ENCODE assay signal across 17 cellular contexts in the genomic region with DNA sequence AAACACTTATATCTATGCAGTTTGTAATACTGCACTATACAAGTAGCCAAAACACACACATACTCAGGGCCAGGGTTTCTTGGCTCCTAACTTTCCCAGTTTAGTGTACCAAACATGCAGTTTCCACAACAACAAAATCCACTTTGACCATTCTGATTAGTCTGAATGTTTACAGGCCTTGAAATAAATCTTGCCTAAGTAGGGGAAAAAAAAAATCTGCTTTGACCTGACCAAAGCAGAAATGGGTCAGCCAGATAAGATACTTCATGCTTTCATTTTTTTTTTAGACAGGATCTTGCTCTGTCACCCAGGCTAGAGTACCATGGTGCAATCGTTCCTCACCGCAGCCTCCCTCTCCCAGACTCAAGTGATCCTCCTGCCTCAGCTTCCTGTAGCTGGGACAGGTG. TPM values are rescaled to one million over a fixed set of nuclear protein-coding genes. Genes with fewer than 3 reads are reported as not detected.
A peak's percentile ranks its signal among the peaks of the same experiment; 100 is the strongest.
DNase-seq lines count a peak whose midpoint lies in the region; ATAC-seq and TF ChIP-seq lines count a peak whose summit lies in the region.
"Had no signal": no experiment of that assay in that cellular context is flagged by ENCODE, and none has a peak within 500 bp of the region (broad histone marks: within the 10 kb centered on the region; RNA-seq: fewer than 3 reads in every experiment).

No MANE protein-coding gene starts in this region.

- H3K36me3 Mint-ChIP-seq in CD14-positive monocyte, result peaks cover 22 to 58% of the 10 kb centered on the region in 2 donors
- H3K36me3 Mint-ChIP-seq in naive thymus-derived CD4-positive, alpha-beta T cell, result peaks cover 4 to 24% (median 11%) of the 10 kb centered on the region in 5 donors

- TF ChIP-seq CTCF in CD14-positive monocyte (IDR thresholded peaks at IDR 0.05), result no peak
- no peak for TF ChIP-seq CTCF in fibroblast of villous mesenchyme (IDR thresholded peaks at IDR 0.05; ENCODE audit: insufficient read depth, low read depth, low read length)

- CTCF ChIA-PET in naive thymus-derived CD4-positive, alpha-beta T cell (lab: Charles Lee), result no interaction called here

- peak overlapping the region; percentile 10 to 85 (median 57) for H3K27ac Mint-ChIP-seq in CD14-positive monocyte
- H3K27ac Mint-ChIP-seq in naive thymus-derived CD4-positive, alpha-beta T cell, result peak overlapping the region in 6 of 9 donors; percentile 6 to 96 (median 48)
- H3K27ac Mint-ChIP-seq: memory B cell, T-cell had no signal

- no peak overlapping the region for H3K27ac ChIP-seq in naive thymus-derived CD4-positive, alpha-beta T cell (ENCODE audit: low read depth, low read length)
- H3K27ac ChIP-seq: colonic mucosa, gastrocnemius medialis had no signal

- H3K27me3 Mint-ChIP-seq in CD14-positive monocyte (ENCODE audit: low read depth in 3 of 3), result no peaks in the 10 kb centered on the region
- no peaks in the 10 kb centered on the region for H3K27me3 Mint-ChIP-seq in naive thymus-derived CD4-positive, alpha-beta T cell
- H3K27me3 Mint-ChIP-seq: memory B cell; stimulated activated naive CD8-positive, alpha-beta T cell treated with anti-CD3 and anti-CD28 coated beads, Interleukin-15, amount 100 ng/mL, for 72 hours; T-cell had no signal

- no peak for ATAC-seq in naive thymus-derived CD4-positive, alpha-beta T cell
- ATAC-seq in GM18907 (IDR thresholded peaks at IDR 0.05; ENCODE audit: unreplicated experiment), result no peak
- ATAC-seq: gastrocnemius medialis; stimulated activated naive CD8-positive, alpha-beta T cell treated with anti-CD3 and anti-CD28 coated beads, Interleukin-15, amount 100 ng/mL, for 72 hours; T-cell had no signal

- H3K4me3 Mint-ChIP-seq in CD14-positive monocyte, result no peak overlapping the region
- no peak overlapping the region for H3K4me3 Mint-ChIP-seq in naive thymus-derived CD4-positive, alpha-beta T cell
- H3K4me3 Mint-ChIP-seq: memory B cell; stimulated activated naive CD8-positive, alpha-beta T cell treated with anti-CD3 and anti-CD28 coated beads, Interleukin-15, amount 100 ng/mL, for 72 hours; T-cell had no signal

- H3K4me1 Mint-ChIP-seq in CD14-positive monocyte, result peaks cover 39% of the 10 kb centered on the region
- peaks cover 33 to 71% (median 50%) of the 10 kb centered on the region in 7 donors for H3K4me1 Mint-ChIP-seq in naive thymus-derived CD4-positive, alpha-beta T cell

- peaks cover 0 to 2% (median 0%) of the 10 kb centered on the region in 7 donors for H3K9me3 Mint-ChIP-seq in CD14-positive monocyte
- no peaks in the 10 kb centered on the region for H3K9me3 Mint-ChIP-seq in naive thymus-derived CD4-positive, alpha-beta T cell
- H3K9me3 Mint-ChIP-seq: memory B cell; stimulated activated naive CD8-positive, alpha-beta T cell treated with anti-CD3 and anti-CD28 coated beads, Interleukin-15, amount 100 ng/mL, for 72 hours; T-cell had no signal

- H3K9me3 ChIP-seq in naive thymus-derived CD4-positive, alpha-beta T cell (ENCODE audit: control insufficient read depth in 2 of 3, low read length in 3 of 3), result no peaks in the 10 kb centered on the region
- H3K9me3 ChIP-seq: ascending aorta, colonic mucosa, gastrocnemius medialis, HAP-1 had no signal

- peaks cover 0 to 35% (median 0%) of the 10 kb centered on the region in 3 experiments for H3K36me3 ChIP-seq in naive thymus-derived CD4-positive, alpha-beta T cell (ENCODE audit: control insufficient read depth in 2 of 3, insufficient read depth in 3 of 3, low read length in 3 of 3)
- H3K36me3 ChIP-seq: colonic mucosa had no signal

- H3K4me1 ChIP-seq in naive thymus-derived CD4-positive, alpha-beta T cell (ENCODE audit: control insufficient read depth in 2 of 2, insufficient read depth in 2 of 2, low read length in 2 of 2), result no peaks in the 10 kb centered on the region
- H3K4me1 ChIP-seq: colonic mucosa, gastrocnemius medialis, HAP-1 had no signal

- DNase-seq in CD14-positive monocyte (ENCODE audit: low spot score), result no peak
- peak; percentile 69 for DNase-seq in NCI-H2029 (lab: John Stamatoyannopoulos, UW)
- DNase-seq in fibroblast of villous mesenchyme (ENCODE audit: low read depth), result peak; percentile 52
- no peak for DNase-seq in naive thymus-derived CD4-positive, alpha-beta T cell
- no peak for DNase-seq in NCI-H146 (lab: John Stamatoyannopoulos, UW)
- no peak for DNase-seq in glomerular visceral epithelial cell (ENCODE audit: extremely low spot score)
- DNase-seq in H4 (ENCODE audit: low spot score), result no peak
- DNase-seq: colonic mucosa; gastrocnemius medialis; NCI-H1436 treated with DMSO at 0.1 percent for 48 hours; NCI-H345; stimulated activated naive CD8-positive, alpha-beta T cell treated with anti-CD3 and anti-CD28 coated beads, Interleukin-15, amount 100 ng/mL, for 72 hours; T-cell had no signal

- intact Hi-C loops in CD14-positive monocyte (cut with micrococcal nuclease), result no loop called here
- intact Hi-C loops in naive thymus-derived CD4-positive, alpha-beta T cell (cut with micrococcal nuclease), result no loop called here

- H3K4me3 ChIP-seq in fibroblast of villous mesenchyme (ENCODE audit: low read depth, low read length), result no peak overlapping the region
- no peak overlapping the region for H3K4me3 ChIP-seq in naive thymus-derived CD4-positive, alpha-beta T cell (ENCODE audit: low read length)
- H3K4me3 ChIP-seq: ascending aorta, colonic mucosa, gastrocnemius medialis, HAP-1 had no signal

- no peaks in the 10 kb centered on the region for H3K27me3 ChIP-seq in naive thymus-derived CD4-positive, alpha-beta T cell (ENCODE audit: control insufficient read depth in 2 of 2, insufficient read depth in 2 of 2, low read length in 2 of 2)
- H3K27me3 ChIP-seq: ascending aorta, colonic mucosa, gastrocnemius medialis had no signal

- POLR2A ChIA-PET in naive thymus-derived CD4-positive, alpha-beta T cell (lab: Charles Lee), result no interaction called here

RNA-seq across cellular contexts. Expression of gene PRR14L, which starts 10.1 kb away (rescaled TPM):
- 10 to 100 TPM; 14.6 to 41.4 TPM for polyA plus RNA-seq in CD14-positive monocyte
- 22.2 and 30.2 TPM in 2 replicates for total RNA-seq in fibroblast of villous mesenchyme
- total RNA-seq in naive thymus-derived CD4-positive, alpha-beta T cell, result 10 to 100 TPM; 43.1 to 82.6 (median 66.9) TPM
- 10 to 100 TPM; 18.7 to 29.2 TPM for polyA plus RNA-seq in naive thymus-derived CD4-positive, alpha-beta T cell
- 7.0 and 7.2 TPM in 2 replicates for total RNA-seq in H4 (2014; rRNA removed; shearing (Covaris generic))

RNA-seq across cellular contexts. Expression of gene DEPDC5, which starts 14.0 kb away (rescaled TPM):
- polyA plus RNA-seq in CD14-positive monocyte, result 1 to 10 TPM; 2.2 to 4.1 TPM
- 11.0 and 13.0 TPM in 2 replicates for total RNA-seq in fibroblast of villous mesenchyme
- total RNA-seq in naive thymus-derived CD4-positive, alpha-beta T cell, result 10 to 100 TPM; 42.9 to 54.1 (median 44.2) TPM
- 10 to 100 TPM in 1 of 2 donors, 1 to 10 TPM in 1; 5.7 to 10.5 TPM for polyA plus RNA-seq in naive thymus-derived CD4-positive, alpha-beta T cell
- total RNA-seq in H4 (2014; rRNA removed; shearing (Covaris generic)), result 5.6 and 7.6 TPM in 2 replicates

Comparison
In these comparisons a context has a peak if more than half of its experiments do, and no peak if none do; other contexts are left out.
1. DNase-seq: peak in NCI-H2029 (single experiment) and fibroblast of villous mesenchyme (single experiment); none in CD14-positive monocyte (single experiment), naive thymus-derived CD4-positive, alpha-beta T cell (0 of 9), NCI-H146 (single experiment), glomerular visceral epithelial cell (single experiment) and H4 (single experiment).